5 cellular contexts compared by ENCODE assay signal in genomic region chr2:123207245-123207644, GRCh38.
"Had no signal": no experiment of that assay in that cellular context is flagged by ENCODE, and none has a peak within 500 bp of the region (broad histone marks: within the 10 kb centered on the region; RNA-seq: fewer than 3 reads in every experiment).

No MANE protein-coding gene starts in this region.

- H3K4me3 ChIP-seq: K562 had no signal

- FAIRE-seq: HepG2, HTR-8/SVneo, K562 had no signal

- ATAC-seq: HepG2, K562 had no signal

- H3K27ac ChIP-seq: HL-60 had no signal

- DNase-seq: IMR-90 had no signal
